16 cellular contexts compared by ENCODE assay signal in the genomic region with DNA sequence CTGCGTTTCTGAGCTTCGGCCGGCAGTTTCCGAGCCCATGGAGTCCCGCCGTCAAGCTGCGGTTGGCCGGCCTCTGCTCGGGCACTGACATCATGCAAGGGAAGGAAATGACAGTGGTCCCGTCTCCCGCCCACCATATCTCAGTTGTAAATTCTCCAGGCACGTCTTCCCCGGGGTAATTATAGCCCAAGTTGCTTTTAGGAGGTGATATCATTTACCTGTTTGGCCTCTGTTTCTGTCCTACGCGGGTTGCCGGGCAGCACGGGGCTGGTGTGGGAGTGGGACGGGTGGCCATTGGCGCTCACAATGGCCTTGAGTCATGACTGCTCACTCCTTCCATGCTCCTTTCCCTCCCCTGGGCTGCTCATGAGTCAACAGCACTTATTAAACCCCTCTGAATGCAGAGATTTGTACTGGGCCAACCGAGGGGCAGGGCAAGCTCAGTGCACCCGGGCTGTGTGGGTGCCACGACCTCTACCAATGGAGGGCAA. TPM values are rescaled to one million over a fixed set of nuclear protein-coding genes. Genes with fewer than 3 reads are reported as not detected.
DNase-seq lines count a peak whose midpoint lies in the region; ATAC-seq and TF ChIP-seq lines count a peak whose summit lies in the region.
"Had no signal": no experiment of that assay in that cellular context is flagged by ENCODE, and none has a peak within 500 bp of the region (broad histone marks: within the 10 kb centered on the region; RNA-seq: fewer than 3 reads in every experiment).

No MANE protein-coding gene starts in this region.

- TF ChIP-seq CTCF in WERI-Rb-1 (IDR thresholded peaks at IDR 0.05; ENCODE audit: low read depth, low read length), result no peak

- H3K4me3 ChIP-seq in GM23248, result no peak overlapping the region
- H3K4me3 ChIP-seq in WERI-Rb-1 (ENCODE audit: low read depth, low read length), result no peak overlapping the region
- no peak overlapping the region for H3K4me3 ChIP-seq in right cardiac atrium (ENCODE audit: low read length)
- H3K4me3 ChIP-seq: SK-N-MC, skin epidermis had no signal

- H3K36me3 ChIP-seq in GM23248 (ENCODE audit: low read depth) (no peaks in the 10 kb centered on the region), WERI-Rb-1 (no peaks in the 10 kb centered on the region)

- no peaks in the 10 kb centered on the region for H3K9me3 Mint-ChIP-seq in activated T-cell treated with anti-CD3 and anti-CD28 coated beads, Interleukin-2, amount 50 U/mL, for 72 hours
- H3K9me3 Mint-ChIP-seq: activated naive CD4-positive, alpha-beta T cell treated with anti-CD3 and anti-CD28 coated beads, Interleukin-2, amount 10 ng/mL, durations not matched to agents 7 days and 5 days had no signal

- 14 to 20% methylated on average over 22 of the region's 22 CpGs for WGBS in GM23248 (ENCODE audit: low coverage in 1 of 2, low lambda C conversion rate in 2 of 2, missing lambda C conversion rate in 2 of 2), 2 experiments
- 23% methylated on average over 22 of the region's 22 CpGs for WGBS in right cardiac atrium

- H3K27me3 ChIP-seq in GM23248 (replicated peaks; ENCODE audit: insufficient read depth), result peaks cover 64% of the 10 kb centered on the region
- H3K27me3 ChIP-seq in WERI-Rb-1 (ENCODE audit: insufficient read depth, low read depth, severe bottlenecking), result peaks cover 4% of the 10 kb centered on the region
- no peaks in the 10 kb centered on the region for H3K27me3 ChIP-seq in right cardiac atrium (ENCODE audit: control insufficient read depth, insufficient read depth)

- H3K27ac Mint-ChIP-seq in activated T-cell treated with anti-CD3 and anti-CD28 coated beads, Interleukin-2, amount 50 U/mL, for 72 hours, result no peak overlapping the region
- H3K27ac Mint-ChIP-seq: activated naive CD4-positive, alpha-beta T cell treated with anti-CD3 and anti-CD28 coated beads, Interleukin-2, amount 10 ng/mL, durations not matched to agents 7 days and 5 days had no signal

- no peaks in the 10 kb centered on the region for H3K36me3 Mint-ChIP-seq in activated T-cell treated with anti-CD3 and anti-CD28 coated beads, Interleukin-2, amount 50 U/mL, for 72 hours (ENCODE audit: insufficient read depth in 2 of 2)
- H3K36me3 Mint-ChIP-seq: activated naive CD4-positive, alpha-beta T cell treated with anti-CD3 and anti-CD28 coated beads, Interleukin-2, amount 10 ng/mL, durations not matched to agents 7 days and 5 days had no signal

- H3K9ac ChIP-seq in GM23248, result no peak overlapping the region

- intact Hi-C loops in right cardiac atrium (cut with DNase I), result loop anchor here in 1 of 4 donors (10.0 kb wide), 1 partner anchor 129 kb away; no protein-coding TSS in a partner anchor

- peaks cover 69% of the 10 kb centered on the region for H3K27me3 Mint-ChIP-seq in activated T-cell treated with anti-CD3 and anti-CD28 coated beads, Interleukin-2, amount 50 U/mL, for 72 hours (ENCODE audit: low read depth)

- H4K20me1 ChIP-seq in GM23248 (ENCODE audit: insufficient read depth), result no peaks in the 10 kb centered on the region

- H3K4me1 ChIP-seq in GM23248 (ENCODE audit: insufficient read depth) (no peaks in the 10 kb centered on the region), right cardiac atrium (ENCODE audit: control insufficient read depth, insufficient read depth, low read length) (peaks cover 5% of the 10 kb centered on the region)

- DNase-seq in GM23248 (peak; percentile 72), WERI-Rb-1 (peak; percentile 0), right cardiac atrium (peak; percentile 76 to 83 (median 81)), NCI-H1417 treated with DMSO at 0.1 percent for 48 hours (lab: John Stamatoyannopoulos, UW) (no peak)
- no peak for DNase-seq in stimulated activated naive CD8-positive, alpha-beta T cell treated with anti-CD3 and anti-CD28 coated beads, Interleukin-15, Interleukin-2, amounts not matched to agents 100 U/mL and 50 U/mL, for 24 hours
- DNase-seq in activated CD4-positive, alpha-beta T cell treated with anti-CD3 and anti-CD28 coated beads, Interleukin-2, amount 50 U/mL, for 1 hour, result no peak
- DNase-seq in activated T-cell treated with anti-CD3 and anti-CD28 coated beads, Interleukin-2, amount 50 U/mL, for 72 hours, result no peak
- DNase-seq: activated CD4-positive, CD25-positive, alpha-beta regulatory T cell treated with anti-CD3 and anti-CD28 coated beads, Interleukin-2, amount 50 U/mL, for 72 hours; activated naive CD4-positive, alpha-beta T cell treated with anti-CD3 and anti-CD28 coated beads, Interleukin-2, amount 10 ng/mL, durations not matched to agents 7 days and 5 days; effector CD8-positive, alpha-beta T cell; hypothalamus; NCI-H1092; NCI-H774 had no signal

- H3K79me2 ChIP-seq in GM23248 (ENCODE audit: insufficient read depth), result no peaks in the 10 kb centered on the region

- no peaks in the 10 kb centered on the region for H3F3A ChIP-seq in GM23248 (ENCODE audit: insufficient read depth)

- H3K9me3 ChIP-seq in GM23248 (ENCODE audit: low read depth) (no peaks in the 10 kb centered on the region), WERI-Rb-1 (ENCODE audit: severe bottlenecking) (no peaks in the 10 kb centered on the region), right cardiac atrium (ENCODE audit: control insufficient read depth, low read length) (no peaks in the 10 kb centered on the region)

- no peak overlapping the region for H3K4me2 ChIP-seq in GM23248 (ENCODE audit: unreplicated experiment)

- in situ Hi-C loops in GM23248 (cut with MboI), result no loop called here

- peak; percentile 37 to 89 for ATAC-seq in right cardiac atrium
- ATAC-seq in stimulated activated naive CD8-positive, alpha-beta T cell treated with anti-CD3 and anti-CD28 coated beads, Interleukin-15, Interleukin-2, amounts not matched to agents 100 U/mL and 50 U/mL, for 24 hours, result peak; percentile 37
- ATAC-seq in activated T-cell treated with anti-CD3 and anti-CD28 coated beads, Interleukin-2, amount 50 U/mL, for 72 hours (replicated peaks in 1 of 2), result no peak

- H2AFZ ChIP-seq in GM23248, result no peak overlapping the region

- H3K27ac ChIP-seq in GM23248, result no peak overlapping the region
- no peak overlapping the region for H3K27ac ChIP-seq in WERI-Rb-1
- no peak overlapping the region for H3K27ac ChIP-seq in right cardiac atrium (ENCODE audit: low read length)
- H3K27ac ChIP-seq: SK-N-MC, skin epidermis had no signal

- H3K4me3 Mint-ChIP-seq in activated T-cell treated with anti-CD3 and anti-CD28 coated beads, Interleukin-2, amount 50 U/mL, for 72 hours, result no peak overlapping the region
- H3K4me3 Mint-ChIP-seq: activated naive CD4-positive, alpha-beta T cell treated with anti-CD3 and anti-CD28 coated beads, Interleukin-2, amount 10 ng/mL, durations not matched to agents 7 days and 5 days had no signal

- peaks cover 13% of the 10 kb centered on the region for H3K4me1 Mint-ChIP-seq in activated T-cell treated with anti-CD3 and anti-CD28 coated beads, Interleukin-2, amount 50 U/mL, for 72 hours (ENCODE audit: low read depth)
- H3K4me1 Mint-ChIP-seq: activated naive CD4-positive, alpha-beta T cell treated with anti-CD3 and anti-CD28 coated beads, Interleukin-2, amount 10 ng/mL, durations not matched to agents 7 days and 5 days had no signal

- no peaks in the 10 kb centered on the region for H3K9me2 ChIP-seq in GM23248 (ENCODE audit: insufficient read depth)

RNA-seq across cellular contexts. Expression of a gene that starts 4.2 kb away (rescaled TPM):
- total RNA-seq in GM23248 (2014; rRNA removed; shearing (Covaris generic)), result 0.97 TPM in 1 of 2 replicates, not detected in the other
- not detected in 2 replicates for polyA plus RNA-seq in GM23248 (2016; fragmentation: Nextera tagmentation; extraction: Ambion mirVana)
- 10 to 100 TPM in 2 of 4 donors, 1 to 10 TPM in 2; 7.9 to 18.2 (median 9.5) TPM for total RNA-seq in right cardiac atrium
- polyA plus RNA-seq in right cardiac atrium, result 6.8 TPM
- not detected for total RNA-seq in activated T-cell treated with anti-CD3 and anti-CD28 coated beads, Interleukin-2, amount 50 U/mL, for 72 hours
- total RNA-seq: myocyte had no signal

Comparison
In these comparisons a context has a peak if more than half of its experiments do, and no peak if none do; other contexts are left out.
1. DNase-seq: peak in GM23248 (single experiment), WERI-Rb-1 (single experiment) and right cardiac atrium (3 of 3); none in stimulated activated naive CD8-positive, alpha-beta T cell treated with anti-CD3 and anti-CD28 coated beads, Interleukin-15, Interleukin-2, amounts not matched to agents 100 U/mL and 50 U/mL, for 24 hours (single experiment), activated CD4-positive, alpha-beta T cell treated with anti-CD3 and anti-CD28 coated beads, Interleukin-2, amount 50 U/mL, for 1 hour (single experiment), NCI-H1417 treated with DMSO at 0.1 percent for 48 hours (single experiment) and activated T-cell treated with anti-CD3 and anti-CD28 coated beads, Interleukin-2, amount 50 U/mL, for 72 hours (0 of 2).
2. ATAC-seq: peak in right cardiac atrium (2 of 2) and stimulated activated naive CD8-positive, alpha-beta T cell treated with anti-CD3 and anti-CD28 coated beads, Interleukin-15, Interleukin-2, amounts not matched to agents 100 U/mL and 50 U/mL, for 24 hours (single experiment); none in activated T-cell treated with anti-CD3 and anti-CD28 coated beads, Interleukin-2, amount 50 U/mL, for 72 hours (0 of 2).